Comparison of ENCODE assay signal across 8 cellular contexts in the genomic region with DNA sequence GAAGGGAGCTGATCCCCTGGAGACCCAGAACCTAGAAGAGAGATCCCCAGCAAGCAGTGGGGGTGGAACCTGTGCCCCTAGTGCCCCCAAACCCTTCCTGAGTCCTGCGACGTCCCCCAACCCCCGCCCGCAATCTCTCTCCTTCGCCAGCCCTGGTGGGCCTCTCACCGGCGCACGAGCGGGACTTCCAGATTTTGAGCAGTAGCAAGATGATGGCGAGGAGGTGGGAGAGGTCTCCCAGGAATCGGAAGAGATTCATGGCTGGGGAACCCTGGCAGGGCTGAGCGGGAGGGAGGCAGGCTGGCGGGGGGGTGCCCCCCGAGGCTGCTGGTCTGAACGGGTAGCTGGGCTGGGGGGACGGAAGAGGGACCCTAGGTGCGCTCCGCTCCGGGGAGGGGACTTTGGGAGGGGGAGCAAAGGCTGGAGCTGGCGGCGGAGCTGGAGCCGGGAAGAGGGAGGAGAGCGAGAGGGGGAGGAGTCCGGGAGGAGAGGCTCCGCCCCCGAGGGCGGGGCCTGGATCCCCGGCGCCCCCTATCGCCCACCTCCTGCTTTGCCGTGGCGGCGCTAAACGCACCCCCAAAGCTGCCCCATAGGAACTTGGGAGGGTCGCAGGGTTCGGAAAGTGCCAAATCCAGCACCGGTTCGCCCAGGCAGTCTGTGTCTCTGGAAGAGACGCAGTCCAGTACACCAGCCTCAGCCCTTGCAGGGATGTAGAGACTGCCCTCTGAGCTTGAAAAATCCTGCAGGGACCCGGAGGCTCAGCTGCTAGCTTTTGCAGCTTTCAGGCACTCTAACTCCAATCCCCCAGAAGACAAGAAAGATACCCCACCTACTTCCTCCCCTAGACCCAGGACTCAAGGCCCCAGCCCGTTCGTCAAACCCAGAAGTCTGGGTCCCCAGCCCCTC. TPM values are rescaled to one million over a fixed set of nuclear protein-coding genes. Genes with fewer than 3 reads are reported as not detected.
DNase-seq lines count a peak whose midpoint lies in the region; ATAC-seq and TF ChIP-seq lines count a peak whose summit lies in the region.

Gene KDELR1, minus strand, starts transcription at position 452 of the 906 bp plus-strand sequence. Its CDS starts 193 bp downstream, at position 259.

- peak within 1 kb of the TSS; percentile 97 for H3K4me3 ChIP-seq in endodermal cell (ENCODE audit: low read length)

- H3K27me3 ChIP-seq in endodermal cell (ENCODE audit: control insufficient read depth, insufficient read depth, low read length, poor library complexity, severe bottlenecking), result peaks cover 26% of the 10 kb centered on the region

- CTCF ChIA-PET in activated CD8-positive, alpha-beta memory T cell treated with anti-CD3 and anti-CD28 coated beads, Interleukin-2, amount 10 ng/mL, durations not matched to agents 7 days and 5 days (lab: Charles Lee), result interaction anchor here (0.6 to 2.2 kb wide), 46 partner anchors 10 to 541 kb away, joined by 3 to 67 read pairs (median 4); partner anchors contain the start of genes GRWD1, NUCB1, SYNGR4 and TMEM143

- ATAC-seq in HG03097 (IDR thresholded peaks at IDR 0.05; ENCODE audit: low FRiP score, unreplicated experiment), result peak; percentile 63
- peak; percentile 79 for ATAC-seq in activated CD8-positive, alpha-beta memory T cell treated with anti-CD3 and anti-CD28 coated beads, Interleukin-2, amount 10 ng/mL, durations not matched to agents 7 days and 5 days

- 7 to 11% methylated on average over 5 to 42 of the region's 42 CpGs for WGBS in endodermal cell (ENCODE audit: insufficient coverage in 1 of 2, insufficient read length in 1 of 2), 2 experiments

- H3K4me1 Mint-ChIP-seq in activated CD8-positive, alpha-beta memory T cell treated with anti-CD3 and anti-CD28 coated beads, Interleukin-2, amount 10 ng/mL, durations not matched to agents 7 days and 5 days, result peaks cover 21% of the 10 kb centered on the region
- peaks cover 4% of the 10 kb centered on the region for H3K4me1 Mint-ChIP-seq in endodermal cell

- peaks cover 32% of the 10 kb centered on the region for H3K27me3 Mint-ChIP-seq in activated CD8-positive, alpha-beta memory T cell treated with anti-CD3 and anti-CD28 coated beads, Interleukin-2, amount 10 ng/mL, durations not matched to agents 7 days and 5 days
- peaks cover 45% of the 10 kb centered on the region for H3K27me3 Mint-ChIP-seq in endodermal cell (ENCODE audit: insufficient read depth)

- H3K9me3 Mint-ChIP-seq in activated CD8-positive, alpha-beta memory T cell treated with anti-CD3 and anti-CD28 coated beads, Interleukin-2, amount 10 ng/mL, durations not matched to agents 7 days and 5 days (ENCODE audit: low read depth), result no peaks in the 10 kb centered on the region
- H3K9me3 Mint-ChIP-seq in endodermal cell, result no peaks in the 10 kb centered on the region

- H3K36me3 ChIP-seq in endodermal cell (ENCODE audit: control insufficient read depth, insufficient read depth, low read length), result peaks cover 33% of the 10 kb centered on the region

- H3K9me3 ChIP-seq in endodermal cell (ENCODE audit: control insufficient read depth, low read length), result no peaks in the 10 kb centered on the region

- DNase-seq in NCI-H2029 treated with DMSO at 0.1 percent for 48 hours (lab: John Stamatoyannopoulos, UW) (peak; percentile 49), NCI-H2029 (lab: John Stamatoyannopoulos, UW) (no peak), NCI-H82 treated with DMSO at 0.1 percent for 48 hours (lab: John Stamatoyannopoulos, UW; ENCODE audit: unreplicated experiment) (peak; percentile 49), endodermal cell (peak; percentile 91), mesenteric fat pad (ENCODE audit: low spot score) (peak; percentile 93)
- DNase-seq in activated CD8-positive, alpha-beta memory T cell treated with anti-CD3 and anti-CD28 coated beads, Interleukin-2, amount 10 ng/mL, durations not matched to agents 7 days and 5 days, result peak; percentile 77
- DNase-seq in stimulated activated CD8-positive, alpha-beta memory T cell treated with anti-CD3 and anti-CD28 coated beads, Interleukin-15, amount 100 ng/mL, for 48 hours (ENCODE audit: low read depth in 2 of 2), result peak; percentile 43 to 54

- peak within 1 kb of the TSS; percentile 93 for H3K4me3 Mint-ChIP-seq in activated CD8-positive, alpha-beta memory T cell treated with anti-CD3 and anti-CD28 coated beads, Interleukin-2, amount 10 ng/mL, durations not matched to agents 7 days and 5 days
- peak within 1 kb of the TSS; percentile 96 for H3K4me3 Mint-ChIP-seq in endodermal cell

- H3K36me3 Mint-ChIP-seq in activated CD8-positive, alpha-beta memory T cell treated with anti-CD3 and anti-CD28 coated beads, Interleukin-2, amount 10 ng/mL, durations not matched to agents 7 days and 5 days, result peaks cover 16% of the 10 kb centered on the region
- peaks cover 25% of the 10 kb centered on the region for H3K36me3 Mint-ChIP-seq in endodermal cell (ENCODE audit: low read depth)

- peak; percentile 92 for TF ChIP-seq CTCF in endodermal cell (conservative IDR thresholded peaks at IDR 0.05)

- no peaks in the 10 kb centered on the region for H3K4me1 ChIP-seq in endodermal cell (ENCODE audit: control insufficient read depth, insufficient read depth, low read length)

- H3K27ac Mint-ChIP-seq in activated CD8-positive, alpha-beta memory T cell treated with anti-CD3 and anti-CD28 coated beads, Interleukin-2, amount 10 ng/mL, durations not matched to agents 7 days and 5 days, result peak within 1 kb of the TSS; percentile 92
- H3K27ac Mint-ChIP-seq in endodermal cell, result peak within 1 kb of the TSS; percentile 93

- H3K27ac ChIP-seq in endodermal cell (ENCODE audit: low read depth, low read length), result peak within 1 kb of the TSS; percentile 57

- peak within 1 kb of the TSS; percentile 93 for H3K9ac ChIP-seq in endodermal cell (ENCODE audit: extremely low read depth, low read length, poor library complexity, severe bottlenecking)

RNA-seq across cellular contexts. Expression of gene KDELR1, which starts in this region (rescaled TPM):
- 10 to 100 TPM; 64.8 to 72.2 TPM for total RNA-seq in activated CD8-positive, alpha-beta memory T cell treated with anti-CD3 and anti-CD28 coated beads, Interleukin-2, amount 10 ng/mL, durations not matched to agents 7 days and 5 days
- total RNA-seq in endodermal cell (100 to 1,000 TPM; 227 to 285 TPM), mesenteric fat pad (113 TPM)
- polyA plus RNA-seq in endodermal cell (2013, experiment 1 of 2), result 254 TPM
- 229 TPM for polyA plus RNA-seq in endodermal cell (2013, experiment 2 of 2)
